1 cellular context compared by ENCODE assay signal in the genomic region with DNA sequence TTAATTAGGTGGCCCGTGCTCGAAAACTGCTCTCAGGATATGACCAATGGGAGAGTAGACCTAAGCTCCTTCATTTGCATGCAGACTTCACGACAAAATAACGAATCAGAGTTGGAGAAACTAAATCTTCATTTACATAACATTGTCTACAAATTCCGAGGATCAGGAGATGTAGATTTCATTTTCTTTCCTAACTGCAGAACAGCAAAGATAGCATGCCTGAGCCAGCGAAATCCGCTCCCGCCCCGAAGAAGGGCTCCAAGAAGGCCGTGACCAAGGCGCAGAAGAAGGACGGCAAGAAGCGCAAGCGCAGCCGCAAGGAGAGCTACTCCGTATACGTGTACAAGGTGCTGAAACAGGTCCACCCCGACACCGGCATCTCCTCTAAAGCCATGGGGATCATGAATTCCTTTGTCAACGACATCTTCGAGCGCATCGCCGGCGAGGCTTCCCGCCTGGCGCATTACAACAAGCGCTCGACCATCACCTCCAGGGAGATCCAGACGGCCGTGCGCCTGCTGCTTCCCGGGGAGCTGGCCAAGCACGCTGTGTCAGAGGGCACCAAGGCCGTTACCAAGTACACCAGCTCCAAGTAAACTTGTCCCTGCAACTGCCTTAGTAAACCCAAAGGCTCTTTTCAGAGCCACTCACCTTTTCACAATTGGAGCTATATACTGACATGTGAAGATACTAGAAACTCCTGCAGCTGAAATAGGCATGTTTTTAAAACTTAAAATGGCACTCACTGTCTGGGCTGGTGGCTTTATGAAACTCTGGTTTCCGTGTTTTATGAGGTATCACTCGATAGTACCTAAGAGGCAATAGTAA.
TF ChIP-seq lines count a peak whose summit lies in the region.

No MANE protein-coding gene starts in this region.

TF ChIP-seq in GM12878, 131 proteins besides CTCF, POLR2A, EP300 and RAD21 (continued from another document):
- TF ChIP-seq, protein P1, sequence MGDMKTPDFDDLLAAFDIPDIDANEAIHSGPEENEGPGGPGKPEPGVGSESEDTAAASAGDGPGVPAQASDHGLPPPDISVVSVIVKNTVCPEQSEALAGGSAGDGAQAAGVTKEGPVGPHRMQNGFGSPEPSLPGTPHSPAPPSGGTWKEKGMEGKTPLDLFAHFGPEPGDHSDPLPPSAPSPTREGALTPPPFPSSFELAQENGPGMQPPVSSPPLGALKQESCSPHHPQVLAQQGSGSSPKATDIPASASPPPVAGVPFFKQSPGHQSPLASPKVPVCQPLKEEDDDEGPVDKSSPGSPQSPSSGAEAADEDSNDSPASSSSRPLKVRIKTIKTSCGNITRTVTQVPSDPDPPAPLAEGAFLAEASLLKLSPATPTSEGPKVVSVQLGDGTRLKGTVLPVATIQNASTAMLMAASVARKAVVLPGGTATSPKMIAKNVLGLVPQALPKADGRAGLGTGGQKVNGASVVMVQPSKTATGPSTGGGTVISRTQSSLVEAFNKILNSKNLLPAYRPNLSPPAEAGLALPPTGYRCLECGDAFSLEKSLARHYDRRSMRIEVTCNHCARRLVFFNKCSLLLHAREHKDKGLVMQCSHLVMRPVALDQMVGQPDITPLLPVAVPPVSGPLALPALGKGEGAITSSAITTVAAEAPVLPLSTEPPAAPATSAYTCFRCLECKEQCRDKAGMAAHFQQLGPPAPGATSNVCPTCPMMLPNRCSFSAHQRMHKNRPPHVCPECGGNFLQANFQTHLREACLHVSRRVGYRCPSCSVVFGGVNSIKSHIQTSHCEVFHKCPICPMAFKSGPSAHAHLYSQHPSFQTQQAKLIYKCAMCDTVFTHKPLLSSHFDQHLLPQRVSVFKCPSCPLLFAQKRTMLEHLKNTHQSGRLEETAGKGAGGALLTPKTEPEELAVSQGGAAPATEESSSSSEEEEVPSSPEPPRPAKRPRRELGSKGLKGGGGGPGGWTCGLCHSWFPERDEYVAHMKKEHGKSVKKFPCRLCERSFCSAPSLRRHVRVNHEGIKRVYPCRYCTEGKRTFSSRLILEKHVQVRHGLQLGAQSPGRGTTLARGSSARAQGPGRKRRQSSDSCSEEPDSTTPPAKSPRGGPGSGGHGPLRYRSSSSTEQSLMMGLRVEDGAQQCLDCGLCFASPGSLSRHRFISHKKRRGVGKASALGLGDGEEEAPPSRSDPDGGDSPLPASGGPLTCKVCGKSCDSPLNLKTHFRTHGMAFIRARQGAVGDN (IDR thresholded peaks at IDR 0.05), result peak; percentile 59
- TF ChIP-seq MLLT1 (IDR thresholded peaks at IDR 0.05) (peak; percentile 70), POU2F2 (IDR thresholded peaks at IDR 0.05; ENCODE audit: borderline replicate concordance, low read depth, low read length) (peak; percentile 93), SIX5 (IDR thresholded peaks at IDR 0.05; ENCODE audit: low read depth, low read length, severe bottlenecking) (no peak), ASH2L (IDR thresholded peaks at IDR 0.05; ENCODE audit: borderline replicate concordance, low read depth) (no peak), FOXK2 (IDR thresholded peaks at IDR 0.05) (no peak), PBX3 (IDR thresholded peaks at IDR 0.05; ENCODE audit: insufficient replicate concordance, low read depth, low read length) (no peak), TAF1 (IDR thresholded peaks at IDR 0.05; ENCODE audit: borderline replicate concordance, low read depth, low read length) (peak; percentile 49; the same call in 1 of the 2 replicates), ZBED1 (IDR thresholded peaks at IDR 0.05; ENCODE audit: borderline replicate concordance) (peak; percentile 58; the same call in 1 of the 2 replicates), RCOR1 (conservative IDR thresholded peaks at IDR 0.05; ENCODE audit: low read depth, low read length) (no peak), CBFB (IDR thresholded peaks at IDR 0.05; ENCODE audit: low read depth) (0 out of 2 replicates have a peak, but pooled peaks have one; percentile 16), SMARCA5 (IDR thresholded peaks at IDR 0.05) (peak; percentile 37; the same call in 1 of the 2 replicates), EED (IDR thresholded peaks at IDR 0.05; ENCODE audit: low read depth) (0 out of 2 replicates have a peak, but pooled peaks have one; percentile 35), BACH1 (IDR thresholded peaks at IDR 0.05; ENCODE audit: borderline replicate concordance) (0 out of 2 replicates have a peak, but pooled peaks have one; percentile 25), BHLHE40 (IDR thresholded peaks at IDR 0.05; ENCODE audit: borderline replicate concordance in 1 of 2, low read depth in 2 of 2, low read length in 1 of 2) (peak; percentile 60 to 68; a peak in 2 of 4 replicates)
- TF ChIP-seq, protein P2, sequence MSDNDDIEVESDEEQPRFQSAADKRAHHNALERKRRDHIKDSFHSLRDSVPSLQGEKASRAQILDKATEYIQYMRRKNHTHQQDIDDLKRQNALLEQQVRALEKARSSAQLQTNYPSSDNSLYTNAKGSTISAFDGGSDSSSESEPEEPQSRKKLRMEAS (IDR thresholded peaks at IDR 0.05; ENCODE audit: low read depth, low read length), result 0 out of 2 replicates have a peak, but pooled peaks have one; percentile 17
- TF ChIP-seq, protein P3, sequence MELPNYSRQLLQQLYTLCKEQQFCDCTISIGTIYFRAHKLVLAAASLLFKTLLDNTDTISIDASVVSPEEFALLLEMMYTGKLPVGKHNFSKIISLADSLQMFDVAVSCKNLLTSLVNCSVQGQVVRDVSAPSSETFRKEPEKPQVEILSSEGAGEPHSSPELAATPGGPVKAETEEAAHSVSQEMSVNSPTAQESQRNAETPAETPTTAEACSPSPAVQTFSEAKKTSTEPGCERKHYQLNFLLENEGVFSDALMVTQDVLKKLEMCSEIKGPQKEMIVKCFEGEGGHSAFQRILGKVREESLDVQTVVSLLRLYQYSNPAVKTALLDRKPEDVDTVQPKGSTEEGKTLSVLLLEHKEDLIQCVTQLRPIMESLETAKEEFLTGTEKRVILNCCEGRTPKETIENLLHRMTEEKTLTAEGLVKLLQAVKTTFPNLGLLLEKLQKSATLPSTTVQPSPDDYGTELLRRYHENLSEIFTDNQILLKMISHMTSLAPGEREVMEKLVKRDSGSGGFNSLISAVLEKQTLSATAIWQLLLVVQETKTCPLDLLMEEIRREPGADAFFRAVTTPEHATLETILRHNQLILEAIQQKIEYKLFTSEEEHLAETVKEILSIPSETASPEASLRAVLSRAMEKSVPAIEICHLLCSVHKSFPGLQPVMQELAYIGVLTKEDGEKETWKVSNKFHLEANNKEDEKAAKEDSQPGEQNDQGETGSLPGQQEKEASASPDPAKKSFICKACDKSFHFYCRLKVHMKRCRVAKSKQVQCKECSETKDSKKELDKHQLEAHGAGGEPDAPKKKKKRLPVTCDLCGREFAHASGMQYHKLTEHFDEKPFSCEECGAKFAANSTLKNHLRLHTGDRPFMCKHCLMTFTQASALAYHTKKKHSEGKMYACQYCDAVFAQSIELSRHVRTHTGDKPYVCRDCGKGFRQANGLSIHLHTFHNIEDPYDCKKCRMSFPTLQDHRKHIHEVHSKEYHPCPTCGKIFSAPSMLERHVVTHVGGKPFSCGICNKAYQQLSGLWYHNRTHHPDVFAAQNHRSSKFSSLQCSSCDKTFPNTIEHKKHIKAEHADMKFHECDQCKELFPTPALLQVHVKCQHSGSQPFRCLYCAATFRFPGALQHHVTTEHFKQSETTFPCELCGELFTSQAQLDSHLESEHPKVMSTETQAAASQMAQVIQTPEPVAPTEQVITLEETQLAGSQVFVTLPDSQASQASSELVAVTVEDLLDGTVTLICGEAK (IDR thresholded peaks at IDR 0.05; ENCODE audit: borderline replicate concordance), result peak; percentile 31; the same call in 1 of the 2 replicates
